19 cellular contexts compared by ENCODE assay signal in genomic region chr1:175521265-175522040, GRCh38.
A peak's percentile ranks its signal among the peaks of the same experiment; 100 is the strongest.
DNase-seq lines count a peak whose midpoint lies in the region; ATAC-seq and TF ChIP-seq lines count a peak whose summit lies in the region.
"Had no signal": no experiment of that assay in that cellular context is flagged by ENCODE, and none has a peak within 500 bp of the region (broad histone marks: within the 10 kb centered on the region; RNA-seq: fewer than 3 reads in every experiment).

No MANE protein-coding gene starts in this region.

- peak overlapping the region; percentile 7 for H3K4me3 Mint-ChIP-seq in natural killer cell
- no peak overlapping the region for H3K4me3 Mint-ChIP-seq in stimulated activated naive B cell treated with anti-CD40 and anti-IgM and Interleukin-4, amounts not matched to agents 10 μg/mL and 1 μg/mL and 100 μg/mL, for 72 hours
- H3K4me3 Mint-ChIP-seq: activated B cell treated with CpG ODN at 0.5 μM for 24 hours; activated CD8-positive, alpha-beta T cell treated with anti-CD3 and anti-CD28 coated beads for 36 hours; CD8-positive, alpha-beta memory T cell had no signal

- H3K27ac Mint-ChIP-seq in natural killer cell = peak overlapping the region; percentile 5 to 10
- no peak overlapping the region for H3K27ac Mint-ChIP-seq in stimulated activated naive B cell treated with anti-CD40 and anti-IgM and Interleukin-4, amounts not matched to agents 10 μg/mL and 1 μg/mL and 100 μg/mL, for 72 hours
- H3K27ac Mint-ChIP-seq: activated B cell treated with CpG ODN at 0.5 μM for 24 hours; activated CD8-positive, alpha-beta T cell treated with anti-CD3 and anti-CD28 coated beads for 36 hours; CD8-positive, alpha-beta memory T cell had no signal

- DNase-seq in DMS153 (lab: John Stamatoyannopoulos, UW) (peak; percentile 69), NCI-H1092 (lab: John Stamatoyannopoulos, UW) (peak; percentile 72), body of pancreas (peak; percentile 13 to 60 (median 27)), natural killer cell (no peak)
- DNase-seq in stimulated activated CD4-positive, alpha-beta T cell treated with anti-CD3 and anti-CD28 coated beads, Interleukin-12 subunit alpha, Interleukin-12 subunit beta, amount 100 ng/mL, for 4 hours = no peak
- no peak for DNase-seq in stimulated activated naive B cell treated with anti-CD40 and anti-IgM and Interleukin-4, amounts not matched to agents 10 μg/mL and 1 μg/mL and 100 μg/mL, for 72 hours
- DNase-seq: activated B cell treated with CpG ODN at 0.5 μM for 24 hours; activated CD8-positive, alpha-beta T cell treated with anti-CD3 and anti-CD28 coated beads for 36 hours; activated naive CD4-positive, alpha-beta T cell; amygdala; CD8-positive, alpha-beta memory T cell; central memory CD4-positive, alpha-beta T cell; foreskin fibroblast; stimulated activated naive CD4-positive, alpha-beta T cell had no signal

- no peaks in the 10 kb centered on the region for H3K27me3 ChIP-seq in body of pancreas
- H3K27me3 ChIP-seq: pancreas, tibial nerve had no signal

- H3K4me1 Mint-ChIP-seq in natural killer cell = peaks cover 27 to 33% of the 10 kb centered on the region in 2 donors
- H3K4me1 Mint-ChIP-seq in stimulated activated naive B cell treated with anti-CD40 and anti-IgM and Interleukin-4, amounts not matched to agents 10 μg/mL and 1 μg/mL and 100 μg/mL, for 72 hours = peaks cover 2 to 5% of the 10 kb centered on the region in 2 donors
- H3K4me1 Mint-ChIP-seq: activated B cell treated with CpG ODN at 0.5 μM for 24 hours; CD8-positive, alpha-beta memory T cell had no signal

- peaks cover 0 to 7% of the 10 kb centered on the region in 2 donors for H3K27me3 Mint-ChIP-seq in natural killer cell (ENCODE audit: low read depth in 2 of 2)
- H3K27me3 Mint-ChIP-seq in stimulated activated naive B cell treated with anti-CD40 and anti-IgM and Interleukin-4, amounts not matched to agents 10 μg/mL and 1 μg/mL and 100 μg/mL, for 72 hours = peaks cover 0 to 16% of the 10 kb centered on the region in 2 donors
- H3K27me3 Mint-ChIP-seq: activated B cell treated with CpG ODN at 0.5 μM for 24 hours had no signal

- intact Hi-C loops in body of pancreas (cut with DNase I) = no loop called here
- intact Hi-C loops in natural killer cell (cut with micrococcal nuclease) = no loop called here

- no peak overlapping the region for H3K27ac ChIP-seq in body of pancreas
- H3K27ac ChIP-seq: pancreas, tibial nerve had no signal

- no peak for TF ChIP-seq POLR2A in body of pancreas (IDR thresholded peaks at IDR 0.05)

- TF ChIP-seq CTCF in body of pancreas (IDR thresholded peaks at IDR 0.05) = no peak
- no peak for TF ChIP-seq CTCF in natural killer cell (IDR thresholded peaks at IDR 0.05)

- no peaks in the 10 kb centered on the region for H3K9me3 ChIP-seq in body of pancreas
- H3K9me3 ChIP-seq: HAP-1, pancreas had no signal

- no peaks in the 10 kb centered on the region for H3K36me3 ChIP-seq in body of pancreas (replicated peaks in 1 of 2; ENCODE audit: insufficient read depth in 1 of 2, low read depth in 2 of 2)
- H3K36me3 ChIP-seq: HAP-1, pancreas, tibial nerve had no signal

- ATAC-seq in body of pancreas = peak; percentile 35
- peak; percentile 24 to 70 (median 49) for ATAC-seq in natural killer cell
- no peak for ATAC-seq in HG03025 (IDR thresholded peaks at IDR 0.05; ENCODE audit: low FRiP score, unreplicated experiment)
- ATAC-seq in stimulated activated naive B cell treated with anti-CD40 and anti-IgM and Interleukin-4, amounts not matched to agents 10 μg/mL and 1 μg/mL and 100 μg/mL, for 72 hours (replicated peaks) = no peak
- ATAC-seq: activated CD8-positive, alpha-beta T cell treated with anti-CD3 and anti-CD28 coated beads for 36 hours; sciatic nerve had no signal

- no peaks in the 10 kb centered on the region for H3K36me3 Mint-ChIP-seq in natural killer cell
- peaks cover 0 to 6% of the 10 kb centered on the region in 2 donors for H3K36me3 Mint-ChIP-seq in stimulated activated naive B cell treated with anti-CD40 and anti-IgM and Interleukin-4, amounts not matched to agents 10 μg/mL and 1 μg/mL and 100 μg/mL, for 72 hours
- H3K36me3 Mint-ChIP-seq: CD8-positive, alpha-beta memory T cell had no signal

- H3K9me3 Mint-ChIP-seq in natural killer cell = no peaks in the 10 kb centered on the region
- peaks cover 7 to 10% of the 10 kb centered on the region in 2 donors for H3K9me3 Mint-ChIP-seq in stimulated activated naive B cell treated with anti-CD40 and anti-IgM and Interleukin-4, amounts not matched to agents 10 μg/mL and 1 μg/mL and 100 μg/mL, for 72 hours
- H3K9me3 Mint-ChIP-seq: CD8-positive, alpha-beta memory T cell had no signal

- H3K4me3 ChIP-seq in body of pancreas = no peak overlapping the region
- H3K4me3 ChIP-seq: HAP-1, pancreas, tibial nerve had no signal

- WGBS in body of pancreas, 2 donors = 55 to 63% methylated on average over 5 of the region's 5 CpGs

- peaks cover 6% of the 10 kb centered on the region for H3K4me1 ChIP-seq in body of pancreas
- H3K4me1 ChIP-seq: HAP-1, pancreas had no signal

Comparison
In these comparisons a context has a peak if more than half of its experiments do, and no peak if none do; other contexts are left out.
1. DNase-seq: peak in DMS153 (single experiment), NCI-H1092 (single experiment) and body of pancreas (4 of 4); none in natural killer cell (single experiment), stimulated activated CD4-positive, alpha-beta T cell treated with anti-CD3 and anti-CD28 coated beads, Interleukin-12 subunit alpha, Interleukin-12 subunit beta, amount 100 ng/mL, for 4 hours (single experiment) and stimulated activated naive B cell treated with anti-CD40 and anti-IgM and Interleukin-4, amounts not matched to agents 10 μg/mL and 1 μg/mL and 100 μg/mL, for 72 hours (single experiment).
2. ATAC-seq: peak in body of pancreas (single experiment) and natural killer cell (3 of 3); none in HG03025 (single experiment) and stimulated activated naive B cell treated with anti-CD40 and anti-IgM and Interleukin-4, amounts not matched to agents 10 μg/mL and 1 μg/mL and 100 μg/mL, for 72 hours (0 of 2).